ENCODE assay signal across 2 cellular contexts in the genomic region with DNA sequence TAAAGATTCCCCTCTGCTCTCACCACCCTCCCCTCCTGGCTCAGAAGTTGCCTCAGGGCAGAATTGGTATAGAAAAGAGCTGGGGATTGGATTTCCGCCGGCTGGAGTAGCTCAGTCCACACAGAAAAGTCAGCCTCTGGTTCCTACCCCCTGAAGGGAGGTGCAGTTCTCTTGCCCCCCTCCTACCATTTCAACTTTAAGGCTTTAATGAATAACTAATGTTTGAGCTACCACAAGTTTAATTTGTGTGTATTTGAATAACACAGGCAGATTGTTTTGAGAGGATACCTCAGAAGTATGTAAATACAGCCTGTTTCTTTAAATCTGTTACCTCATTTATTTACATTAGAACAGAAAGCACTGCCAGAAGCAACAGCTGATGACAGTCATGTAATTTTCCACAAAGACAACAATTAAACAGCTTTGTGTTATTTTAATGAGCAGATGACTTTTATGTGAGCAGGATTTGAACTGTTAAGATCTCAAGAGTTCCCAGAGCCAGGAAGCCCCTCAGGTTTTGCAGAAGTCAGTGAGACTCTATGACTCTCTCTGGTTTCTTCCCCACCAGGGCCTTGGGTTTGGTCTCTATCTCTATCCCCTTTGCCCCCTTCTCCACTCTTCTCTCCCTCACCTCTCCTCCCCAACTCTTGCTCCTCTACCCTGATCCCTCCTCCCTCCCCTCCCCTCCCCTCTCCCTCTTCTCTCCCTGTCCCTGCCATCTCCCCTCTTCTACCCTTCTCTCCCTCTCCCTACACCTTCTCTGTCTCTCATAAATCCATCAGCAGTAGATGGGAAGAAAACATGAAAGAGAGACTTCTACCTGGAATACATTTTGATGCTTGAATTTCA.
TF ChIP-seq lines count a peak whose summit lies in the region.

No MANE protein-coding gene starts in this region.

TF ChIP-seq in K562, 482 proteins besides CTCF, POLR2A, EP300 and RAD21 (continued from another document and continues in another):
- TF ChIP-seq, protein P1, sequence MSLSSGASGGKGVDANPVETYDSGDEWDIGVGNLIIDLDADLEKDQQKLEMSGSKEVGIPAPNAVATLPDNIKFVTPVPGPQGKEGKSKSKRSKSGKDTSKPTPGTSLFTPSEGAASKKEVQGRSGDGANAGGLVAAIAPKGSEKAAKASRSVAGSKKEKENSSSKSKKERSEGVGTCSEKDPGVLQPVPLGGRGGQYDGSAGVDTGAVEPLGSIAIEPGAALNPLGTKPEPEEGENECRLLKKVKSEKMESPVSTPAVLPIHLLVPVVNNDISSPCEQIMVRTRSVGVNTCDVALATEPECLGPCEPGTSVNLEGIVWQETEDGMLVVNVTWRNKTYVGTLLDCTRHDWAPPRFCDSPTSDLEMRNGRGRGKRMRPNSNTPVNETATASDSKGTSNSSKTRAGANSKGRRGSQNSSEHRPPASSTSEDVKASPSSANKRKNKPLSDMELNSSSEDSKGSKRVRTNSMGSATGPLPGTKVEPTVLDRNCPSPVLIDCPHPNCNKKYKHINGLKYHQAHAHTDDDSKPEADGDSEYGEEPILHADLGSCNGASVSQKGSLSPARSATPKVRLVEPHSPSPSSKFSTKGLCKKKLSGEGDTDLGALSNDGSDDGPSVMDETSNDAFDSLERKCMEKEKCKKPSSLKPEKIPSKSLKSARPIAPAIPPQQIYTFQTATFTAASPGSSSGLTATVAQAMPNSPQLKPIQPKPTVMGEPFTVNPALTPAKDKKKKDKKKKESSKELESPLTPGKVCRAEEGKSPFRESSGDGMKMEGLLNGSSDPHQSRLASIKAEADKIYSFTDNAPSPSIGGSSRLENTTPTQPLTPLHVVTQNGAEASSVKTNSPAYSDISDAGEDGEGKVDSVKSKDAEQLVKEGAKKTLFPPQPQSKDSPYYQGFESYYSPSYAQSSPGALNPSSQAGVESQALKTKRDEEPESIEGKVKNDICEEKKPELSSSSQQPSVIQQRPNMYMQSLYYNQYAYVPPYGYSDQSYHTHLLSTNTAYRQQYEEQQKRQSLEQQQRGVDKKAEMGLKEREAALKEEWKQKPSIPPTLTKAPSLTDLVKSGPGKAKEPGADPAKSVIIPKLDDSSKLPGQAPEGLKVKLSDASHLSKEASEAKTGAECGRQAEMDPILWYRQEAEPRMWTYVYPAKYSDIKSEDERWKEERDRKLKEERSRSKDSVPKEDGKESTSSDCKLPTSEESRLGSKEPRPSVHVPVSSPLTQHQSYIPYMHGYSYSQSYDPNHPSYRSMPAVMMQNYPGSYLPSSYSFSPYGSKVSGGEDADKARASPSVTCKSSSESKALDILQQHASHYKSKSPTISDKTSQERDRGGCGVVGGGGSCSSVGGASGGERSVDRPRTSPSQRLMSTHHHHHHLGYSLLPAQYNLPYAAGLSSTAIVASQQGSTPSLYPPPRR (CRISPR knock-in tag; IDR thresholded peaks at IDR 0.05; ENCODE audit: borderline replicate concordance) = no peak
- TF ChIP-seq ZNF780A (CRISPR knock-in tag; IDR thresholded peaks at IDR 0.05) = no peak
- TF ChIP-seq DACH1 (IDR thresholded peaks at IDR 0.05; ENCODE audit: partially characterized antibody) = no peak
- TF ChIP-seq CSDE1 (IDR thresholded peaks at IDR 0.05) = no peak
- no peak for TF ChIP-seq TSC22D4 (tag; IDR thresholded peaks at IDR 0.05)
- TF ChIP-seq, protein P2, sequence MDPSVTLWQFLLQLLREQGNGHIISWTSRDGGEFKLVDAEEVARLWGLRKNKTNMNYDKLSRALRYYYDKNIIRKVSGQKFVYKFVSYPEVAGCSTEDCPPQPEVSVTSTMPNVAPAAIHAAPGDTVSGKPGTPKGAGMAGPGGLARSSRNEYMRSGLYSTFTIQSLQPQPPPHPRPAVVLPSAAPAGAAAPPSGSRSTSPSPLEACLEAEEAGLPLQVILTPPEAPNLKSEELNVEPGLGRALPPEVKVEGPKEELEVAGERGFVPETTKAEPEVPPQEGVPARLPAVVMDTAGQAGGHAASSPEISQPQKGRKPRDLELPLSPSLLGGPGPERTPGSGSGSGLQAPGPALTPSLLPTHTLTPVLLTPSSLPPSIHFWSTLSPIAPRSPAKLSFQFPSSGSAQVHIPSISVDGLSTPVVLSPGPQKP (CRISPR knock-in tag; IDR thresholded peaks at IDR 0.05) = no peak
- peak; percentile 83 for TF ChIP-seq ATF7 (IDR thresholded peaks at IDR 0.05)
- peak; percentile 19; the same call in 1 of the 2 replicates for TF ChIP-seq ZNF512 (tag; IDR thresholded peaks at IDR 0.05)
- TF ChIP-seq SAFB2 (IDR thresholded peaks at IDR 0.05; ENCODE audit: borderline replicate concordance, low read depth, low read length, severe bottlenecking) = no peak
- peak; percentile 12; the same call in 1 of the 2 replicates for TF ChIP-seq SMAD4 (CRISPR knock-in tag; conservative IDR thresholded peaks at IDR 0.05)
- no peak for TF ChIP-seq ZNF785 (CRISPR knock-in tag; IDR thresholded peaks at IDR 0.05)
- TF ChIP-seq RAD51 (IDR thresholded peaks at IDR 0.05; ENCODE audit: borderline replicate concordance, low read depth) = no peak
- TF ChIP-seq HNRNPUL1 (IDR thresholded peaks at IDR 0.05; ENCODE audit: low read length) = no peak
- TF ChIP-seq ZNF408 (CRISPR knock-in tag; IDR thresholded peaks at IDR 0.05; ENCODE audit: low read depth) = no peak
- no peak for TF ChIP-seq COPS2 (conservative IDR thresholded peaks at IDR 0.05)
- TF ChIP-seq RBM14 (IDR thresholded peaks at IDR 0.05; ENCODE audit: borderline replicate concordance, insufficient read depth, low read depth, low read length) = no peak
- TF ChIP-seq ZBTB2 (IDR thresholded peaks at IDR 0.05) = no peak

TF ChIP-seq in HepG2, 621 proteins besides CTCF, POLR2A, EP300 and RAD21 (continued from another document and continues in another):
- no peak for TF ChIP-seq THAP8 (CRISPR knock-in tag; IDR thresholded peaks at IDR 0.05; ENCODE audit: borderline replicate concordance)
- TF ChIP-seq CHD4 (IDR thresholded peaks at IDR 0.05; ENCODE audit: borderline replicate concordance, low read length) = no peak
- no peak for TF ChIP-seq ELF4 (CRISPR knock-in tag; IDR thresholded peaks at IDR 0.05; ENCODE audit: borderline replicate concordance)
- TF ChIP-seq ZNF605 (CRISPR knock-in tag; IDR thresholded peaks at IDR 0.05) = no peak
- TF ChIP-seq TOE1 (CRISPR knock-in tag; IDR thresholded peaks at IDR 0.05) = no peak
- TF ChIP-seq STAT5B (CRISPR knock-in tag; IDR thresholded peaks at IDR 0.05) = no peak
- no peak for TF ChIP-seq KAT2B (IDR thresholded peaks at IDR 0.05; ENCODE audit: borderline replicate concordance, low read depth, low read length)
- no peak for TF ChIP-seq TERF1 (CRISPR knock-in tag; IDR thresholded peaks at IDR 0.05)
- TF ChIP-seq SETDB1 (CRISPR knock-in tag; IDR thresholded peaks at IDR 0.05; ENCODE audit: borderline replicate concordance) = no peak
- TF ChIP-seq ZNF652 (CRISPR knock-in tag; IDR thresholded peaks at IDR 0.05; ENCODE audit: borderline replicate concordance, low read depth) = peak; percentile 66; the same call in 1 of the 2 replicates
- TF ChIP-seq RERE (CRISPR knock-in tag; IDR thresholded peaks at IDR 0.05; ENCODE audit: low read depth) = no peak
- no peak for TF ChIP-seq ZNF430 (CRISPR knock-in tag; IDR thresholded peaks at IDR 0.05)
- no peak for TF ChIP-seq JUND (CRISPR knock-in tag; IDR thresholded peaks at IDR 0.05)
- TF ChIP-seq KDM5A (IDR thresholded peaks at IDR 0.05; ENCODE audit: borderline replicate concordance, low read length) = no peak
- TF ChIP-seq ZSCAN21 (CRISPR knock-in tag; IDR thresholded peaks at IDR 0.05; ENCODE audit: borderline replicate concordance) = no peak
- TF ChIP-seq ATF7-NPFF (CRISPR knock-in tag; IDR thresholded peaks at IDR 0.05; ENCODE audit: low read depth) = no peak
- TF ChIP-seq ZNF333 (CRISPR knock-in tag; IDR thresholded peaks at IDR 0.05; ENCODE audit: borderline replicate concordance) = no peak
- TF ChIP-seq FOXA1 (IDR thresholded peaks at IDR 0.05) = peak; percentile 63
- peak; percentile 75; the same call in 1 of the 2 replicates for TF ChIP-seq FOXA1 (CRISPR knock-in tag; IDR thresholded peaks at IDR 0.05)
- no peak for TF ChIP-seq ZNF839 (CRISPR knock-in tag; IDR thresholded peaks at IDR 0.05; ENCODE audit: borderline replicate concordance)
- no peak for TF ChIP-seq TCF7L2 (IDR thresholded peaks at IDR 0.05; ENCODE audit: low read depth, low read length)
- no peak for TF ChIP-seq ZNF646 (CRISPR knock-in tag; IDR thresholded peaks at IDR 0.05)
- no peak for TF ChIP-seq DMAP1 (CRISPR knock-in tag; IDR thresholded peaks at IDR 0.05)
- no peak for TF ChIP-seq FOXK1 (CRISPR knock-in tag; IDR thresholded peaks at IDR 0.05; ENCODE audit: borderline replicate concordance, low read depth)
- TF ChIP-seq CREB1 (IDR thresholded peaks at IDR 0.05) = no peak
- TF ChIP-seq CREB1 (CRISPR knock-in tag; IDR thresholded peaks at IDR 0.05) = peak; percentile 67
